8 cellular contexts compared by ENCODE assay signal in the genomic region with DNA sequence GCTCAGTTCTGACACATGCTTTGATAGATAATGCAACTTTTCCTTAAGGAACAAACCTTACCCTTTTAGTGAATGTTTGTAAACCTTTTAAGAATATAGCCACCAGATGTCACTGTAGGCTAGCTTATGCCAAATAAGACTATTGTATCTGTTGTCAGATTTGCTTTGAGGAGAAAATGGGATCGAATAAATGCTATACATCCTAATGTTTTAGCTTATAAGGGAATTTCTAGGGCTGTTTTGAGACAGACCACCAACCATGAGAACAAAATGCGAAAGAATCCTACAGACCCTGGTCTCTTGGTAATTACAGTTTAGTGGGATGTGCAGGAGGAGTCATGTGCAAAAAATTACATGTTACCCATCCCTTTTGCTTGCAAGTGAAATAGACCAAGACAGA.
DNase-seq lines count a peak whose midpoint lies in the region; TF ChIP-seq lines count a peak whose summit lies in the region.

No MANE protein-coding gene starts in this region.

- H3K27ac Mint-ChIP-seq in Calu3 (ENCODE audit: unreplicated experiment): no peak overlapping the region
- H3K27ac Mint-ChIP-seq in activated T-cell treated with anti-CD3 and anti-CD28 coated beads, Interleukin-2, amount 50 U/mL, for 24 hours: no peak overlapping the region

- TF ChIP-seq CTCF in Calu3 (IDR thresholded peaks at IDR 0.05; ENCODE audit: unreplicated experiment) (peak; percentile 61), HEK293 (tag by site-specific recombination; IDR thresholded peaks at IDR 0.05) (peak; percentile 34; the same call in 1 of the 2 replicates)

- H3K27me3 Mint-ChIP-seq in Calu3 (ENCODE audit: unreplicated experiment): peaks cover 41% of the 10 kb centered on the region
- no peaks in the 10 kb centered on the region for H3K27me3 Mint-ChIP-seq in activated T-cell treated with anti-CD3 and anti-CD28 coated beads, Interleukin-2, amount 50 U/mL, for 24 hours

- CTCF ChIA-PET in Calu3 (lab: Charles Lee) (interaction anchor here (0.6 to 2.7 kb wide), 5 partner anchors 615 to 1442 kb away, joined by 4 to 10 read pairs (median 5); no protein-coding TSS in a partner anchor), HEK293 (lab: Yijun Ruan, JAX) (interaction anchor here (0.5 to 3.8 kb wide), 21 partner anchors 8 to 1680 kb away, joined by 3 to 25 read pairs (median 3); no protein-coding TSS in a partner anchor)

- no peaks in the 10 kb centered on the region for H3K9me3 ChIP-seq in HEK293 (ENCODE audit: control insufficient read depth, insufficient read depth, low read depth, low read length)

- POLR2A ChIA-PET in HEK293 (lab: Yijun Ruan, JAX): no interaction called here

- BruUV-seq in Calu3 (replicated peaks; lab: Mats Ljungman, UMichigan): no TSS peak

- H3K4me3 Mint-ChIP-seq in Calu3 (ENCODE audit: low read depth, unreplicated experiment): no peak overlapping the region
- no peak overlapping the region for H3K4me3 Mint-ChIP-seq in activated T-cell treated with anti-CD3 and anti-CD28 coated beads, Interleukin-2, amount 50 U/mL, for 24 hours

- no peaks in the 10 kb centered on the region for H3K36me3 Mint-ChIP-seq in Calu3 (ENCODE audit: insufficient read depth, unreplicated experiment)
- no peaks in the 10 kb centered on the region for H3K36me3 Mint-ChIP-seq in activated T-cell treated with anti-CD3 and anti-CD28 coated beads, Interleukin-2, amount 50 U/mL, for 24 hours (ENCODE audit: low read depth)

- no peak overlapping the region for H3K27ac ChIP-seq in HEK293 (ENCODE audit: extremely low read depth, low read depth, low read length)

- H3K4me3 ChIP-seq in HEK293 (ENCODE audit: low read depth, low read length): no peak overlapping the region

- H3K9me3 Mint-ChIP-seq in Calu3 (ENCODE audit: low read depth, unreplicated experiment): no peaks in the 10 kb centered on the region
- H3K9me3 Mint-ChIP-seq in activated T-cell treated with anti-CD3 and anti-CD28 coated beads, Interleukin-2, amount 50 U/mL, for 24 hours: no peaks in the 10 kb centered on the region

- peak; percentile 34 for DNase-seq in Calu3
- DNase-seq in NCI-H748 treated with DMSO at 0.1 percent for 48 hours (lab: John Stamatoyannopoulos, UW): peak; percentile 45
- DNase-seq in dermis microvascular lymphatic vessel endothelial cell (ENCODE audit: low read depth in 2 of 2): peak; percentile 28 to 63
- peak; percentile 65 for DNase-seq in myocyte (ENCODE audit: low read depth)
- no peak for DNase-seq in activated T-cell treated with anti-CD3 and anti-CD28 coated beads, Interleukin-2, amount 50 U/mL, for 24 hours
- no peak for DNase-seq in GF-D8 (lab: John Stamatoyannopoulos, UW)
- no peak for DNase-seq in activated CD4-positive, CD25-positive, alpha-beta regulatory T cell treated with anti-CD3 and anti-CD28 coated beads, Interleukin-2, amount 50 U/mL, for 72 hours

- no peaks in the 10 kb centered on the region for H3K4me1 ChIP-seq in HEK293 (ENCODE audit: control insufficient read depth, insufficient read depth, low read length)

- H3K36me3 ChIP-seq in HEK293 (ENCODE audit: control insufficient read depth in 2 of 2, insufficient read depth in 1 of 2, low read length in 2 of 2): no peaks in the 10 kb centered on the region

- no peaks in the 10 kb centered on the region for H3K4me1 Mint-ChIP-seq in Calu3 (ENCODE audit: low read depth, unreplicated experiment)
- peaks cover 5% of the 10 kb centered on the region for H3K4me1 Mint-ChIP-seq in activated T-cell treated with anti-CD3 and anti-CD28 coated beads, Interleukin-2, amount 50 U/mL, for 24 hours (ENCODE audit: low read depth)

- intact Hi-C loops in Calu3 (cut with micrococcal nuclease; ENCODE audit: unreplicated experiment): loop anchor here (1.0 to 5.0 kb wide), 3 partner anchors 616 to 1433 kb away; no protein-coding TSS in a partner anchor

TF ChIP-seq in HEK293, 187 proteins besides CTCF, POLR2A, EP300 and RAD21:
- TF ChIP-seq PRDM1 (tag by site-specific recombination; IDR thresholded peaks at IDR 0.05): no peak
- peak; percentile 68 for TF ChIP-seq ZNF654 (tag by site-specific recombination; IDR thresholded peaks at IDR 0.05; ENCODE audit: low read depth)
TF ChIP-seq in HEK293: peak in this region for 1.

Comparison
In these comparisons a context has a peak if more than half of its experiments do, and no peak if none do; other contexts are left out.
1. DNase-seq: peak in Calu3 (single experiment), NCI-H748 treated with DMSO at 0.1 percent for 48 hours (single experiment), dermis microvascular lymphatic vessel endothelial cell (2 of 2) and myocyte (single experiment); none in activated T-cell treated with anti-CD3 and anti-CD28 coated beads, Interleukin-2, amount 50 U/mL, for 24 hours (single experiment), GF-D8 (single experiment) and activated CD4-positive, CD25-positive, alpha-beta regulatory T cell treated with anti-CD3 and anti-CD28 coated beads, Interleukin-2, amount 50 U/mL, for 72 hours (single experiment).